In genomic region chr1:153680120-153680403, GRCh38 we compare ENCODE assay signal across 1 cellular context.
TF ChIP-seq lines count a peak whose summit lies in the region.

No MANE protein-coding gene starts in this region.

TF ChIP-seq in H1, 55 proteins besides CTCF, POLR2A, EP300 and RAD21:
- TF ChIP-seq CHD2 (IDR thresholded peaks at IDR 0.05; ENCODE audit: low read length) (no peak), RBBP5 (IDR thresholded peaks at IDR 0.05; ENCODE audit: borderline replicate concordance, low read depth, low read length) (no peak), SRF (IDR thresholded peaks at IDR 0.05; ENCODE audit: low read depth, low read length) (no peak), MAX (IDR thresholded peaks at IDR 0.05) (no peak), ATF3 (IDR thresholded peaks at IDR 0.05; ENCODE audit: insufficient read depth, low read depth, low read length) (no peak), BRCA1 (IDR thresholded peaks at IDR 0.05; ENCODE audit: low read depth, low read length) (no peak), TAF1 (IDR thresholded peaks at IDR 0.05; ENCODE audit: low read depth, low read length) (no peak), NRF1 (IDR thresholded peaks at IDR 0.05; ENCODE audit: low read depth, low read length) (no peak), KDM4A (IDR thresholded peaks at IDR 0.05; ENCODE audit: low read depth, low read length, severe bottlenecking) (no peak), POLR2AphosphoS5 (IDR thresholded peaks at IDR 0.05; ENCODE audit: low read depth, low read length) (no peak), SUZ12 (IDR thresholded peaks at IDR 0.05; ENCODE audit: low read length) (no peak), TEAD4 (IDR thresholded peaks at IDR 0.05; ENCODE audit: low read depth, low read length) (no peak), CHD7 (IDR thresholded peaks at IDR 0.05; ENCODE audit: insufficient replicate concordance, low read length) (no peak), CBX5 (IDR thresholded peaks at IDR 0.05; ENCODE audit: low read depth, low read length) (no peak), TAF7 (optimal IDR thresholded peaks at IDR 0.05; ENCODE audit: borderline replicate concordance, low read depth, low read length) (no peak), EGR1 (IDR thresholded peaks at IDR 0.05; ENCODE audit: borderline replicate concordance, low read depth, low read length) (no peak), HDAC6 (IDR thresholded peaks at IDR 0.05; ENCODE audit: low read depth, low read length) (no peak), CHD1 (IDR thresholded peaks at IDR 0.05; ENCODE audit: low read depth, low read length) (no peak), RXRA (IDR thresholded peaks at IDR 0.05; ENCODE audit: insufficient read depth, low read depth, low read length) (no peak), RNF2 (IDR thresholded peaks at IDR 0.05; ENCODE audit: borderline replicate concordance, low read depth, low read length, missing control alignments, poor library complexity, severe bottlenecking) (no peak)
